Comparison of ENCODE assay signal across 8 cellular contexts in the genomic region with DNA sequence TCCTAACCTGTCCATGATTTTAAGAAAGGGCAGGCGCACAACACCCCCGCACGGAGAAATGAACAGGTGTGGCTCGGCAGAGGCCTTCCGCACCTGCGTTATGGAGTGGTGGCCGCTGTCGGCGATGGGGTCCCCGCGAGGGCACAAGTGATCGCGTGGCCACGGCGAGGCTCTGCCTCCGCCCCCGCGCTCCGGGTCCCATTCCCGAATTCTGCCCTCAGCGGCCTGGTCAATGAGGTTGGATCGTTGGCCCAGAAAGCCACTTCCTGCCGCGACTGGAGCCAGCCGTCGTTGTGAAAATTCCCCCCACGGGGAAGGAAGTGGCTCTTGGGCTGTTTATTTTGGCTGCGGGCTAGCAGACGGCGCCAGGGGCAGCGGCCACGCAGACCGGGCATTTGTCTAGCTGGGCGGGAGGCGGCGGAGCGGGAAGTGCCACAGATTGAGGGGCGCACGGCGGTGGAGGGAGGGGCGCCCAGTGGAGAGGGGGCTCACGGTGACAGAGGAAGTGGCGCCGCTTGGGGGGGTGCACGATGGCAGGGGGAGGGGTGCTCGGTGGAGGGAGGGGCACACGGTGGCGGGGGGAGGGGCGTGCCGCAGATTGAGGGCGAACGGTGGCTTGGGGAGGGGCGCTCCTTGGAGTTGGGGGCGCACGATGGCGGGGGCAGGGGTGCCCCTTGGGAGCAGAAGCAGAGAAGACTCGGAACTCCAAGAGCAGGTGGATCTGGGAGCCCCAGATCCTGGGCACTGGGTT. TPM values are rescaled to one million over a fixed set of nuclear protein-coding genes. Genes with fewer than 3 reads are reported as not detected.
DNase-seq lines count a peak whose midpoint lies in the region; ATAC-seq, FAIRE-seq and TF ChIP-seq lines count a peak whose summit lies in the region.

No MANE protein-coding gene starts in this region.

- H2AFZ ChIP-seq in endothelial cell of umbilical vein (ENCODE audit: low read depth, low read length), result peak overlapping the region; percentile 64

- peak; percentile 68 for ATAC-seq in mucosa of descending colon
- ATAC-seq in HG03095 (IDR thresholded peaks at IDR 0.05; ENCODE audit: unreplicated experiment), result no peak

- peaks cover 70% of the 10 kb centered on the region for H3K27me3 Mint-ChIP-seq in activated CD4-positive, alpha-beta T cell treated with anti-CD3 and anti-CD28 coated beads, Interleukin-2, amount 10 ng/mL, durations not matched to agents 24 days and 14 days

- dilution Hi-C loops in endothelial cell of umbilical vein (cut with MboI; ENCODE audit: extremely low pct_ligation_motif_present, low sequenced_read_pairs), result no loop called here

- BruUV-seq in endothelial cell of umbilical vein (replicated peaks; lab: Mats Ljungman, UMichigan), result no TSS peak

- H3K9ac ChIP-seq in endothelial cell of umbilical vein (replicated peaks; ENCODE audit: extremely low read depth, insufficient read depth, low read length), result peak overlapping the region; percentile 85

- 7 to 10% methylated on average over 15 to 16 of the region's 57 CpGs for WGBS in thyroid gland, 2 donors

- no peaks in the 10 kb centered on the region for H3K9me1 ChIP-seq in endothelial cell of umbilical vein (replicated peaks; ENCODE audit: control insufficient read depth, extremely low read depth, insufficient read depth, low read length)

- H3K4me3 ChIP-seq in GM12865 (ENCODE audit: low read depth, low read length), result peak overlapping the region; percentile 60
- H3K4me3 ChIP-seq in endothelial cell of umbilical vein (replicated peaks in 1 of 3; ENCODE audit: insufficient read depth in 1 of 3, low read depth in 1 of 3, low read length in 3 of 3), result peak overlapping the region; percentile 50 to 69 (median 55)
- H3K4me3 ChIP-seq in mucosa of descending colon, result no peak overlapping the region
- peak overlapping the region in 2 of 3 donors; percentile 5 to 44 for H3K4me3 ChIP-seq in thyroid gland (replicated peaks in 1 of 3)

- H3K36me3 Mint-ChIP-seq in activated CD4-positive, alpha-beta T cell treated with anti-CD3 and anti-CD28 coated beads, Interleukin-2, amount 10 ng/mL, durations not matched to agents 24 days and 14 days (ENCODE audit: low read depth), result no peaks in the 10 kb centered on the region

- H3K9me3 ChIP-seq in endothelial cell of umbilical vein (replicated peaks; ENCODE audit: control insufficient read depth, insufficient read depth, low read length), result no peaks in the 10 kb centered on the region
- H3K9me3 ChIP-seq in mucosa of descending colon, result no peaks in the 10 kb centered on the region
- H3K9me3 ChIP-seq in thyroid gland, result no peaks in the 10 kb centered on the region

- H3K36me3 ChIP-seq in endothelial cell of umbilical vein (ENCODE audit: control insufficient read depth in 2 of 2, extremely low read depth in 1 of 2, insufficient read depth in 2 of 2, low read length in 2 of 2) (no peaks in the 10 kb centered on the region), mucosa of descending colon (ENCODE audit: low read depth) (no peaks in the 10 kb centered on the region), thyroid gland (no peaks in the 10 kb centered on the region)

- POLR2A ChIA-PET in endothelial cell of umbilical vein (lab: Charles Lee), result interaction anchor here (0.6 kb wide), 1 partner anchor 681 kb away, joined by 7 read pairs; no protein-coding TSS in a partner anchor

- peaks cover 20% of the 10 kb centered on the region for H3K4me1 Mint-ChIP-seq in activated CD4-positive, alpha-beta T cell treated with anti-CD3 and anti-CD28 coated beads, Interleukin-2, amount 10 ng/mL, durations not matched to agents 24 days and 14 days

- no peaks in the 10 kb centered on the region for H3K79me2 ChIP-seq in endothelial cell of umbilical vein (ENCODE audit: control insufficient read depth, insufficient read depth, low read length)

- peak overlapping the region; percentile 80 for H3K27ac Mint-ChIP-seq in activated CD4-positive, alpha-beta T cell treated with anti-CD3 and anti-CD28 coated beads, Interleukin-2, amount 10 ng/mL, durations not matched to agents 24 days and 14 days

- intact Hi-C loops in activated CD4-positive, alpha-beta T cell treated with anti-CD3 and anti-CD28 coated beads, Interleukin-2, amount 10 ng/mL, durations not matched to agents 24 days and 14 days (cut with micrococcal nuclease), result loop anchor here (1.0 kb wide), 3 partner anchors 24 to 313 kb away; no protein-coding TSS in a partner anchor
- intact Hi-C loops in endothelial cell of umbilical vein (cut with micrococcal nuclease) (loop anchor here (1.0 kb wide), 2 partner anchors 25 to 79 kb away; a partner anchor contains a TSS), mucosa of descending colon (cut with DNase I, micrococcal nuclease) (no loop called here), thyroid gland (cut with DNase I) (no loop called here)

- H3K4me3 Mint-ChIP-seq in activated CD4-positive, alpha-beta T cell treated with anti-CD3 and anti-CD28 coated beads, Interleukin-2, amount 10 ng/mL, durations not matched to agents 24 days and 14 days, result peak overlapping the region; percentile 84

- H3K27ac ChIP-seq in endothelial cell of umbilical vein (ENCODE audit: insufficient read depth, low read depth, low read length) (peak overlapping the region; percentile 92), thyroid gland (peak overlapping the region in 2 of 3 donors; percentile 47 to 49)

- TF ChIP-seq POLR2A in endothelial cell of umbilical vein (IDR thresholded peaks at IDR 0.05; ENCODE audit: low read depth, low read length) (no peak), thyroid gland (IDR thresholded peaks at IDR 0.05) (no peak)

- H3K27me3 ChIP-seq in endothelial cell of umbilical vein (ENCODE audit: control insufficient read depth in 2 of 2, insufficient read depth in 2 of 2, low read length in 2 of 2) (no peaks in the 10 kb centered on the region), thyroid gland (no peaks in the 10 kb centered on the region)

- FAIRE-seq in endothelial cell of umbilical vein (lab: Jason Lieb, UNC), result peak; percentile 95

- no peaks in the 10 kb centered on the region for H3K9me3 Mint-ChIP-seq in activated CD4-positive, alpha-beta T cell treated with anti-CD3 and anti-CD28 coated beads, Interleukin-2, amount 10 ng/mL, durations not matched to agents 24 days and 14 days

- CTCF ChIA-PET in endothelial cell of umbilical vein (lab: Charles Lee), result no interaction called here

- H4K20me1 ChIP-seq in endothelial cell of umbilical vein (replicated peaks; ENCODE audit: control insufficient read depth, extremely low read depth, insufficient read depth, low read length), result no peaks in the 10 kb centered on the region

- H3K4me1 ChIP-seq in endothelial cell of umbilical vein (ENCODE audit: control insufficient read depth, extremely low read depth, insufficient read depth, low read length) (peaks cover 16% of the 10 kb centered on the region), mucosa of descending colon (ENCODE audit: low read depth) (peaks cover 13% of the 10 kb centered on the region), thyroid gland (peaks cover 13 to 18% of the 10 kb centered on the region in 2 donors)

- DNase-seq in GM12865 (ENCODE audit: low read depth), result peak; percentile 61
- peak; percentile 18 for DNase-seq in NCI-H146 treated with DMSO at 0.1 percent for 48 hours (lab: John Stamatoyannopoulos, UW; ENCODE audit: unreplicated experiment)
- peak; percentile 75 for DNase-seq in activated CD4-positive, alpha-beta T cell treated with anti-CD3 and anti-CD28 coated beads, Interleukin-2, amount 10 ng/mL, durations not matched to agents 24 days and 14 days
- DNase-seq in endothelial cell of umbilical vein (ENCODE audit: low read depth, low spot score), result peak; percentile 83
- peak; percentile 50 to 69 (median 68) for DNase-seq in mucosa of descending colon
- DNase-seq in thyroid gland, result peak; percentile 49 to 63
- no peak for DNase-seq in NCI-H446 treated with DMSO at 0.1 percent for 48 hours (lab: John Stamatoyannopoulos, UW)

- TF ChIP-seq CTCF in GM12865 (IDR thresholded peaks at IDR 0.05; ENCODE audit: insufficient read depth, low read depth, low read length, missing control alignments), result no peak
- TF ChIP-seq CTCF in endothelial cell of umbilical vein (IDR thresholded peaks at IDR 0.05; ENCODE audit: extremely low read depth in 1 of 2, insufficient read depth in 1 of 2, low read depth in 1 of 2, low read length in 2 of 2), result no peak
- TF ChIP-seq CTCF in mucosa of descending colon (IDR thresholded peaks at IDR 0.05), result no peak
- TF ChIP-seq CTCF in thyroid gland (IDR thresholded peaks at IDR 0.05), result no peak

- peak overlapping the region; percentile 71 for H3K4me2 ChIP-seq in endothelial cell of umbilical vein (ENCODE audit: insufficient read depth, low read length)

TF ChIP-seq in endothelial cell of umbilical vein, 7 proteins besides CTCF, POLR2A, EP300 and RAD21:
- TF ChIP-seq, protein P1, sequence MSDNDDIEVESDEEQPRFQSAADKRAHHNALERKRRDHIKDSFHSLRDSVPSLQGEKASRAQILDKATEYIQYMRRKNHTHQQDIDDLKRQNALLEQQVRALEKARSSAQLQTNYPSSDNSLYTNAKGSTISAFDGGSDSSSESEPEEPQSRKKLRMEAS (IDR thresholded peaks at IDR 0.05; ENCODE audit: insufficient read depth, insufficient read length), result no peak
- no peak for TF ChIP-seq MYC (IDR thresholded peaks at IDR 0.05; ENCODE audit: low read depth, low read length)
- TF ChIP-seq POLR2AphosphoS5 (IDR thresholded peaks at IDR 0.05; ENCODE audit: insufficient read depth, low read depth, low read length), result peak; percentile 94
- no peak for TF ChIP-seq FOS (IDR thresholded peaks at IDR 0.05; ENCODE audit: borderline replicate concordance, insufficient read depth, low read length)
- TF ChIP-seq EZH2 (IDR thresholded peaks at IDR 0.05; ENCODE audit: borderline replicate concordance, low read depth, low read length, severe bottlenecking), result no peak
- peak; percentile 13 for TF ChIP-seq GATA2 (IDR thresholded peaks at IDR 0.05; ENCODE audit: insufficient read depth, insufficient read length, low read depth, low read length)
- TF ChIP-seq JUN (IDR thresholded peaks at IDR 0.05; ENCODE audit: borderline replicate concordance, insufficient read depth, insufficient read length, low read depth), result no peak

RNA-seq across cellular contexts. Expression of a gene that starts 25.0 kb away (rescaled TPM):
- total RNA-seq in activated CD4-positive, alpha-beta T cell treated with anti-CD3 and anti-CD28 coated beads, Interleukin-2, amount 10 ng/mL, durations not matched to agents 24 days and 14 days, result 2.4 and 2.9 TPM in 2 replicates
- total RNA-seq in endothelial cell of umbilical vein (52.7 and 52.9 TPM in 2 replicates), mucosa of descending colon (10 to 100 TPM in 2 of 3 donors, 1 to 10 TPM in 1; 5.1 to 20.3 (median 10.8) TPM), thyroid gland (10 to 100 TPM in 2 of 4 donors, 1 to 10 TPM in 2; 7.9 to 15.2 (median 10.9) TPM)
- polyA plus RNA-seq in endothelial cell of umbilical vein, result 30.6 and 36.5 TPM in 2 replicates
- polyA plus RNA-seq in endothelial cell of umbilical vein (2011; cell fraction: cytosol; rRNA removed), result 21.5 and 27.2 TPM in 2 replicates
- 51.4 and 58.5 TPM in 2 replicates for polyA plus RNA-seq in endothelial cell of umbilical vein (2011; cell fraction: nucleus; rRNA removed)
- polyA plus RNA-seq in endothelial cell of umbilical vein (2012), result 16.4 and 37.6 TPM in 2 replicates
- polyA minus RNA-seq in endothelial cell of umbilical vein, result 28.6 and 34.0 TPM in 2 replicates
- 8.2 TPM for polyA minus RNA-seq in endothelial cell of umbilical vein (2011; cell fraction: cytosol; rRNA and poly(A)+ RNA removed)
- 20.4 and 35.9 TPM in 2 replicates for polyA minus RNA-seq in endothelial cell of umbilical vein (2011; cell fraction: nucleus; rRNA and poly(A)+ RNA removed)

Comparison
In these comparisons a context has a peak if more than half of its experiments do, and no peak if none do; other contexts are left out.
1. intact Hi-C loops: an anchor here in activated CD4-positive, alpha-beta T cell treated with anti-CD3 and anti-CD28 coated beads, Interleukin-2, amount 10 ng/mL, durations not matched to agents 24 days and 14 days (1.0 kb wide) and endothelial cell of umbilical vein (1.0 kb wide); none called in mucosa of descending colon and thyroid gland.